4 cellular contexts compared by ENCODE assay signal in genomic region chr12:64556231-64556630, GRCh38.
TF ChIP-seq lines count a peak whose summit lies in the region.

No MANE protein-coding gene starts in this region.

TF ChIP-seq in HepG2, 621 proteins besides CTCF, POLR2A, EP300 and RAD21:
- TF ChIP-seq ZKSCAN1 (IDR thresholded peaks at IDR 0.05; ENCODE audit: low read length) = no peak
- no peak for TF ChIP-seq SIN3B (IDR thresholded peaks at IDR 0.05; ENCODE audit: low read length)
- TF ChIP-seq ZNF24 (IDR thresholded peaks at IDR 0.05) = no peak
- TF ChIP-seq ZNF121 (CRISPR knock-in tag; IDR thresholded peaks at IDR 0.05) = peak; percentile 66
- TF ChIP-seq MNT (IDR thresholded peaks at IDR 0.05) = no peak
- no peak for TF ChIP-seq ZNF607 (CRISPR knock-in tag; IDR thresholded peaks at IDR 0.05; ENCODE audit: borderline replicate concordance)
- no peak for TF ChIP-seq CAMTA2 (CRISPR knock-in tag; IDR thresholded peaks at IDR 0.05; ENCODE audit: borderline replicate concordance)
- no peak for TF ChIP-seq ZNF773 (CRISPR knock-in tag; IDR thresholded peaks at IDR 0.05; ENCODE audit: borderline replicate concordance)
- TF ChIP-seq, protein P1, sequence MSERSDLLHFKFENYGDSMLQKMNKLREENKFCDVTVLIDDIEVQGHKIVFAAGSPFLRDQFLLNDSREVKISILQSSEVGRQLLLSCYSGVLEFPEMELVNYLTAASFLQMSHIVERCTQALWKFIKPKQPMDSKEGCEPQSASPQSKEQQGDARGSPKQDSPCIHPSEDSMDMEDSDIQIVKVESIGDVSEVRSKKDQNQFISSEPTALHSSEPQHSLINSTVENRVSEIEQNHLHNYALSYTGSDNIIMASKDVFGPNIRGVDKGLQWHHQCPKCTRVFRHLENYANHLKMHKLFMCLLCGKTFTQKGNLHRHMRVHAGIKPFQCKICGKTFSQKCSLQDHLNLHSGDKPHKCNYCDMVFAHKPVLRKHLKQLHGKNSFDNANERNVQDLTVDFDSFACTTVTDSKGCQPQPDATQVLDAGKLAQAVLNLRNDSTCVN (CRISPR knock-in tag; IDR thresholded peaks at IDR 0.05; ENCODE audit: borderline replicate concordance) = no peak

TF ChIP-seq in HCT116, 20 proteins besides CTCF, POLR2A, EP300 and RAD21:
- TF ChIP-seq ZNF274 (IDR thresholded peaks at IDR 0.05; ENCODE audit: low read depth, low read length) = no peak
- no peak for TF ChIP-seq FOSL1 (IDR thresholded peaks at IDR 0.05; ENCODE audit: low read depth)
- TF ChIP-seq EZH2 (IDR thresholded peaks at IDR 0.05) = no peak
- no peak for TF ChIP-seq EZH2phosphoT487 (IDR thresholded peaks at IDR 0.05; ENCODE audit: borderline replicate concordance)
- no peak for TF ChIP-seq YY1 (IDR thresholded peaks at IDR 0.05; ENCODE audit: extremely low read depth, insufficient replicate concordance, low read depth, low read length)
- no peak for TF ChIP-seq POLR2AphosphoS5 (IDR thresholded peaks at IDR 0.05; ENCODE audit: low read depth, low read length)
- no peak for TF ChIP-seq TCF7L2 (IDR thresholded peaks at IDR 0.05; ENCODE audit: borderline replicate concordance, extremely low read depth, insufficient read depth, insufficient read length)
- no peak for TF ChIP-seq ELF1 (IDR thresholded peaks at IDR 0.05; ENCODE audit: borderline replicate concordance, low read depth)
- no peak for TF ChIP-seq CBX3 (IDR thresholded peaks at IDR 0.05; ENCODE audit: low read depth)
- TF ChIP-seq ZFX (IDR thresholded peaks at IDR 0.05) = no peak
- TF ChIP-seq SIN3A (IDR thresholded peaks at IDR 0.05; ENCODE audit: low read depth) = no peak
- no peak for TF ChIP-seq SP1 (IDR thresholded peaks at IDR 0.05; ENCODE audit: low read depth)
- no peak for TF ChIP-seq CEBPB (IDR thresholded peaks at IDR 0.05; ENCODE audit: low read depth)
- TF ChIP-seq ATF3 (IDR thresholded peaks at IDR 0.05) = no peak
- TF ChIP-seq, protein P2, sequence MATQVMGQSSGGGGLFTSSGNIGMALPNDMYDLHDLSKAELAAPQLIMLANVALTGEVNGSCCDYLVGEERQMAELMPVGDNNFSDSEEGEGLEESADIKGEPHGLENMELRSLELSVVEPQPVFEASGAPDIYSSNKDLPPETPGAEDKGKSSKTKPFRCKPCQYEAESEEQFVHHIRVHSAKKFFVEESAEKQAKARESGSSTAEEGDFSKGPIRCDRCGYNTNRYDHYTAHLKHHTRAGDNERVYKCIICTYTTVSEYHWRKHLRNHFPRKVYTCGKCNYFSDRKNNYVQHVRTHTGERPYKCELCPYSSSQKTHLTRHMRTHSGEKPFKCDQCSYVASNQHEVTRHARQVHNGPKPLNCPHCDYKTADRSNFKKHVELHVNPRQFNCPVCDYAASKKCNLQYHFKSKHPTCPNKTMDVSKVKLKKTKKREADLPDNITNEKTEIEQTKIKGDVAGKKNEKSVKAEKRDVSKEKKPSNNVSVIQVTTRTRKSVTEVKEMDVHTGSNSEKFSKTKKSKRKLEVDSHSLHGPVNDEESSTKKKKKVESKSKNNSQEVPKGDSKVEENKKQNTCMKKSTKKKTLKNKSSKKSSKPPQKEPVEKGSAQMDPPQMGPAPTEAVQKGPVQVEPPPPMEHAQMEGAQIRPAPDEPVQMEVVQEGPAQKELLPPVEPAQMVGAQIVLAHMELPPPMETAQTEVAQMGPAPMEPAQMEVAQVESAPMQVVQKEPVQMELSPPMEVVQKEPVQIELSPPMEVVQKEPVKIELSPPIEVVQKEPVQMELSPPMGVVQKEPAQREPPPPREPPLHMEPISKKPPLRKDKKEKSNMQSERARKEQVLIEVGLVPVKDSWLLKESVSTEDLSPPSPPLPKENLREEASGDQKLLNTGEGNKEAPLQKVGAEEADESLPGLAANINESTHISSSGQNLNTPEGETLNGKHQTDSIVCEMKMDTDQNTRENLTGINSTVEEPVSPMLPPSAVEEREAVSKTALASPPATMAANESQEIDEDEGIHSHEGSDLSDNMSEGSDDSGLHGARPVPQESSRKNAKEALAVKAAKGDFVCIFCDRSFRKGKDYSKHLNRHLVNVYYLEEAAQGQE (IDR thresholded peaks at IDR 0.05; ENCODE audit: low read depth) = no peak
- no peak for TF ChIP-seq JUND (IDR thresholded peaks at IDR 0.05)

TF ChIP-seq in WTC11, 78 proteins besides CTCF, POLR2A, EP300 and RAD21:
- TF ChIP-seq ZNF121 (CRISPR knock-in tag; IDR thresholded peaks at IDR 0.05) (peak; percentile 79; the same call in 1 of the 2 replicates), CBFB (CRISPR knock-in tag; IDR thresholded peaks at IDR 0.05; ENCODE audit: low read depth) (no peak)

TF ChIP-seq in HEK293T, 16 proteins besides CTCF, POLR2A, EP300 and RAD21:
- no peak for TF ChIP-seq SUZ12 (IDR thresholded peaks at IDR 0.05)
- no peak for TF ChIP-seq ELF4 (IDR thresholded peaks at IDR 0.05)
- TF ChIP-seq HDGF (IDR thresholded peaks at IDR 0.05; ENCODE audit: borderline replicate concordance) = no peak
- TF ChIP-seq FOXK2 (IDR thresholded peaks at IDR 0.05) = no peak
- no peak for TF ChIP-seq ZNF384 (IDR thresholded peaks at IDR 0.05)
- TF ChIP-seq FOXA1 (IDR thresholded peaks at IDR 0.05) = no peak
- no peak for TF ChIP-seq BHLHE40 (IDR thresholded peaks at IDR 0.05; ENCODE audit: borderline replicate concordance)
- no peak for TF ChIP-seq ARNT (IDR thresholded peaks at IDR 0.05)
- no peak for TF ChIP-seq CTBP1 (IDR thresholded peaks at IDR 0.05; ENCODE audit: borderline replicate concordance)
- no peak for TF ChIP-seq FOXM1 (IDR thresholded peaks at IDR 0.05; ENCODE audit: borderline replicate concordance)
- TF ChIP-seq NFRKB (IDR thresholded peaks at IDR 0.05) = no peak
- no peak for TF ChIP-seq PKNOX1 (IDR thresholded peaks at IDR 0.05)
